ENCODE assay signal across 8 cellular contexts in the genomic region with DNA sequence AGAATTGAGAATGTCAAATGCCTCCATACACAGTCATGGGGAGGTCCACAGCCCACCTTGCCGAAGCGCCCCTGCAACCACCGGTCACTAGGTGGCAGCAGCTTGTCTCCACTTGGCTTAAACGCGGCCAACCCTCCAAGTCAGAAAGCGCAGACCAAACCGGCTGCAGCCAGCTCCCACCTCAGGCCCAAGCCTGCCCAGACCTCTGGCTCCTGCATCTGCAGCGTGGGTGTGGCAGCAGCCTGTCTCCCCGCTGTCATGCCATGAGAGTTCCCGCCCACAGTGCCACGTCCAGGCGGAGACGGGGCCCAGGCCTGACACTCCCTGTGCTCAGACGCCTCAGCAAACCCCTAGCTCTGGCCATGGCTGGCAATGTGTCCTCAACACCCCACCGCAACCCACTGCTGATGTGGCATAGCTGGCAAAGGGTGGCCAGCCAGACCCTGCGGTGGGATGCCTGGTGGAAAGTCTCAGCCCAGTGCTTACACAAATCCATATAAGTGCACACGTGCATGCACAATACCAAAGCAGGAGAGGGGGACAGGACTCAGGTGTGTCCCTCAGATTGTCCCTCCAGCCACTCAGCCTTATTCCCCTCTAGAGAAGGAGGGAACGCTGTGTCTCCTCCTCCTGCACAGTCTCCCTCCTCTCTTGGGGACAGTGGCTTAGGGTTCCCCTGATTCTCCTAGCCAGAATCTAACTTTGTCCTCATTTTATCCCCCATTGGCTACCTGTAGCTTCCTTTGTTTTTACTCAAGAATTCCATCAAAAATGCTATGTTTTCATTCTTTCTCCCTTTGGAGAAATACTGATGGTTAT. TPM values are rescaled to one million over a fixed set of nuclear protein-coding genes. Genes with fewer than 3 reads are reported as not detected.
DNase-seq lines count a peak whose midpoint lies in the region; ATAC-seq, FAIRE-seq and TF ChIP-seq lines count a peak whose summit lies in the region.

No MANE protein-coding gene starts in this region.

- peak; percentile 52 for FAIRE-seq in H54 (lab: Jason Lieb, UNC)

- H3K9me3 ChIP-seq in CD4-positive, CD25-positive, alpha-beta regulatory T cell (ENCODE audit: control insufficient read depth in 2 of 2, low read length in 2 of 2) = no peaks in the 10 kb centered on the region
- H3K9me3 ChIP-seq in WERI-Rb-1 (ENCODE audit: severe bottlenecking) = no peaks in the 10 kb centered on the region
- H3K9me3 ChIP-seq in breast epithelium = no peaks in the 10 kb centered on the region
- no peaks in the 10 kb centered on the region for H3K9me3 ChIP-seq in smooth muscle cell (replicated peaks; ENCODE audit: low read depth)

- peaks cover 45% of the 10 kb centered on the region for H3K27me3 Mint-ChIP-seq in CD4-positive, CD25-positive, alpha-beta regulatory T cell

- no peak overlapping the region for H2AFZ ChIP-seq in smooth muscle cell (ENCODE audit: low read depth)

- peak overlapping the region in 3 of 4 donors; percentile 41 to 93 (median 69) for H3K4me3 Mint-ChIP-seq in CD4-positive, CD25-positive, alpha-beta regulatory T cell

- peaks cover 4% of the 10 kb centered on the region for H3K27me3 ChIP-seq in CD4-positive, CD25-positive, alpha-beta regulatory T cell (ENCODE audit: control insufficient read depth, insufficient read depth, low read length)
- H3K27me3 ChIP-seq in WERI-Rb-1 (ENCODE audit: insufficient read depth, low read depth, severe bottlenecking) = peaks cover 5% of the 10 kb centered on the region
- peaks cover 0 to 3% of the 10 kb centered on the region in 2 donors for H3K27me3 ChIP-seq in breast epithelium
- no peaks in the 10 kb centered on the region for H3K27me3 ChIP-seq in smooth muscle cell (ENCODE audit: low read depth)

- no peaks in the 10 kb centered on the region for H3K36me3 Mint-ChIP-seq in CD4-positive, CD25-positive, alpha-beta regulatory T cell

- H3K79me2 ChIP-seq in smooth muscle cell (ENCODE audit: low read depth) = no peaks in the 10 kb centered on the region

- intact Hi-C loops in breast epithelium (cut with DNase I; ENCODE audit: low total_unique reads) = loop anchor here (5.0 kb wide), 1 partner anchor 96 kb away; no protein-coding TSS in a partner anchor

- H3K4me3 ChIP-seq in CD4-positive, CD25-positive, alpha-beta regulatory T cell (ENCODE audit: low read depth, low read length) = no peak overlapping the region
- no peak overlapping the region for H3K4me3 ChIP-seq in WERI-Rb-1 (ENCODE audit: low read depth, low read length)
- peak overlapping the region in 1 of 3 donors; percentile 66 for H3K4me3 ChIP-seq in breast epithelium
- no peak overlapping the region for H3K4me3 ChIP-seq in smooth muscle cell

- peak; percentile 53 to 79 (median 61) for DNase-seq in CD4-positive, CD25-positive, alpha-beta regulatory T cell
- DNase-seq in H54 (ENCODE audit: insufficient read length, low spot score) (peak; percentile 93), NCI-H2196 (lab: John Stamatoyannopoulos, UW; ENCODE audit: unreplicated experiment) (peak; percentile 93), WERI-Rb-1 (peak; percentile 96), breast epithelium (ENCODE audit: low spot score in 2 of 2) (peak; percentile 88 to 92), islet precursor cell (peak; percentile 98), smooth muscle cell (lab: John Stamatoyannopoulos, UW; ENCODE audit: unreplicated experiment) (peak; percentile 60)

- H3K9ac ChIP-seq in smooth muscle cell (ENCODE audit: low read depth) = peak overlapping the region; percentile 22

- H3K9me3 Mint-ChIP-seq in CD4-positive, CD25-positive, alpha-beta regulatory T cell = peaks cover 0 to 2% (median 0%) of the 10 kb centered on the region in 7 donors

- H3K4me1 ChIP-seq in CD4-positive, CD25-positive, alpha-beta regulatory T cell (ENCODE audit: control insufficient read depth, insufficient read depth, low read length, poor library complexity, severe bottlenecking) = peaks cover 34% of the 10 kb centered on the region
- H3K4me1 ChIP-seq in breast epithelium (peaks cover 16 to 28% of the 10 kb centered on the region in 2 donors), smooth muscle cell (ENCODE audit: low read depth) (peaks cover 29% of the 10 kb centered on the region)

- 18% methylated on average over 18 of the region's 18 CpGs for WGBS in smooth muscle cell (ENCODE audit: low lambda C conversion rate)

- ATAC-seq in CD4-positive, CD25-positive, alpha-beta regulatory T cell (ENCODE audit: low read depth in 2 of 2) = no peak
- ATAC-seq in GM18505 (IDR thresholded peaks at IDR 0.05; ENCODE audit: unreplicated experiment) = no peak

- peaks cover 4% of the 10 kb centered on the region for H3F3A ChIP-seq in smooth muscle cell (ENCODE audit: low read depth)

- H3K36me3 ChIP-seq in CD4-positive, CD25-positive, alpha-beta regulatory T cell (ENCODE audit: control insufficient read depth, insufficient read depth, low read length) = no peaks in the 10 kb centered on the region
- H3K36me3 ChIP-seq in WERI-Rb-1 = no peaks in the 10 kb centered on the region
- H3K36me3 ChIP-seq in breast epithelium = no peaks in the 10 kb centered on the region
- H3K36me3 ChIP-seq in smooth muscle cell (ENCODE audit: low read depth) = no peaks in the 10 kb centered on the region

- no peak overlapping the region for H3K27ac Mint-ChIP-seq in CD4-positive, CD25-positive, alpha-beta regulatory T cell

- H3K4me1 Mint-ChIP-seq in CD4-positive, CD25-positive, alpha-beta regulatory T cell = peaks cover 6 to 38% (median 23%) of the 10 kb centered on the region in 4 donors

- H3K4me2 ChIP-seq in smooth muscle cell = peak overlapping the region; percentile 96

- TF ChIP-seq CTCF in WERI-Rb-1 (IDR thresholded peaks at IDR 0.05; ENCODE audit: low read depth, low read length) = peak; percentile 99
- peak; percentile 61 to 88 (median 84) for TF ChIP-seq CTCF in breast epithelium (IDR thresholded peaks at IDR 0.05)
- TF ChIP-seq CTCF in smooth muscle cell (IDR thresholded peaks at IDR 0.05; ENCODE audit: borderline replicate concordance, insufficient read depth, poor library complexity, severe bottlenecking) = peak; percentile 85

- TF ChIP-seq POLR2A in H54 (IDR thresholded peaks at IDR 0.05; ENCODE audit: low read depth, low read length) (0 out of 2 replicates have a peak, but pooled peaks have one; percentile 15), breast epithelium (IDR thresholded peaks at IDR 0.05) (no peak), GM18505 (IDR thresholded peaks at IDR 0.05; ENCODE audit: borderline replicate concordance, extremely low read depth, insufficient read depth, insufficient read length) (no peak)

- H4K20me1 ChIP-seq in smooth muscle cell (ENCODE audit: low read depth) = no peaks in the 10 kb centered on the region

- no peak overlapping the region for H3K27ac ChIP-seq in CD4-positive, CD25-positive, alpha-beta regulatory T cell (ENCODE audit: insufficient read depth, low read length, poor library complexity, severe bottlenecking)
- H3K27ac ChIP-seq in WERI-Rb-1 = no peak overlapping the region
- peak overlapping the region; percentile 62 to 75 for H3K27ac ChIP-seq in breast epithelium
- peak overlapping the region; percentile 66 for H3K27ac ChIP-seq in smooth muscle cell (ENCODE audit: low read depth)

RNA-seq across cellular contexts. Expression of gene COPZ2, which starts 10.9 kb away (rescaled TPM):
- 0.59 TPM for total RNA-seq in CD4-positive, CD25-positive, alpha-beta regulatory T cell
- polyA plus RNA-seq in CD4-positive, CD25-positive, alpha-beta regulatory T cell = 1 to 10 TPM in 3 of 4 donors, under 1 TPM in 1; 0.55 to 4.1 (median 2.6) TPM
- total RNA-seq in breast epithelium (10 to 100 TPM; 16.4 to 97.9 (median 23.3) TPM), smooth muscle cell (70.6 and 91.8 TPM in 2 replicates)
- 193 and 257 TPM in 2 replicates for polyA plus RNA-seq in smooth muscle cell

RNA-seq across cellular contexts. Expression of gene NFE2L1, which starts 21.4 kb away (rescaled TPM):
- total RNA-seq in CD4-positive, CD25-positive, alpha-beta regulatory T cell = 41.0 TPM
- 1 to 10 TPM; 6.7 to 9.9 (median 7.3) TPM for polyA plus RNA-seq in CD4-positive, CD25-positive, alpha-beta regulatory T cell
- 100 to 1,000 TPM in 2 of 3 donors, 10 to 100 TPM in 1; 96.4 to 278 (median 106) TPM for total RNA-seq in breast epithelium
- 101 and 103 TPM in 2 replicates for total RNA-seq in smooth muscle cell
- 61.0 and 67.6 TPM in 2 replicates for polyA plus RNA-seq in smooth muscle cell

RNA-seq across cellular contexts. Expression of gene CDK5RAP3, which starts 55.8 kb away (rescaled TPM):
- total RNA-seq in CD4-positive, CD25-positive, alpha-beta regulatory T cell = 256 TPM
- polyA plus RNA-seq in CD4-positive, CD25-positive, alpha-beta regulatory T cell = 10 to 100 TPM; 68.9 to 83.4 (median 71.4) TPM
- total RNA-seq in breast epithelium = 100 to 1,000 TPM; 121 to 198 (median 183) TPM
- total RNA-seq in smooth muscle cell = 79.6 and 85.6 TPM in 2 replicates
- 119 and 121 TPM in 2 replicates for polyA plus RNA-seq in smooth muscle cell

Comparison
In these comparisons a context has a peak if more than half of its experiments do, and no peak if none do; other contexts are left out.
1. H3K27ac ChIP-seq: peak in breast epithelium (2 of 2) and smooth muscle cell (single experiment); none in CD4-positive, CD25-positive, alpha-beta regulatory T cell (single experiment) and WERI-Rb-1 (single experiment).
2. RNA of gene COPZ2, which starts 10.9 kb away (total RNA-seq): 70.6 to 91.8 TPM in smooth muscle cell and 16.4 to 97.9 TPM in breast epithelium; 0.59 TPM in CD4-positive, CD25-positive, alpha-beta regulatory T cell (single experiment); every median in the first group is over 10 times any median in the second.
3. Peak in every context shown above with its lines, with median percentiles within 50 percentile points of each other: DNase-seq and CTCF ChIP-seq.